Comparison of ENCODE assay signal across 12 cellular contexts in the genomic region with DNA sequence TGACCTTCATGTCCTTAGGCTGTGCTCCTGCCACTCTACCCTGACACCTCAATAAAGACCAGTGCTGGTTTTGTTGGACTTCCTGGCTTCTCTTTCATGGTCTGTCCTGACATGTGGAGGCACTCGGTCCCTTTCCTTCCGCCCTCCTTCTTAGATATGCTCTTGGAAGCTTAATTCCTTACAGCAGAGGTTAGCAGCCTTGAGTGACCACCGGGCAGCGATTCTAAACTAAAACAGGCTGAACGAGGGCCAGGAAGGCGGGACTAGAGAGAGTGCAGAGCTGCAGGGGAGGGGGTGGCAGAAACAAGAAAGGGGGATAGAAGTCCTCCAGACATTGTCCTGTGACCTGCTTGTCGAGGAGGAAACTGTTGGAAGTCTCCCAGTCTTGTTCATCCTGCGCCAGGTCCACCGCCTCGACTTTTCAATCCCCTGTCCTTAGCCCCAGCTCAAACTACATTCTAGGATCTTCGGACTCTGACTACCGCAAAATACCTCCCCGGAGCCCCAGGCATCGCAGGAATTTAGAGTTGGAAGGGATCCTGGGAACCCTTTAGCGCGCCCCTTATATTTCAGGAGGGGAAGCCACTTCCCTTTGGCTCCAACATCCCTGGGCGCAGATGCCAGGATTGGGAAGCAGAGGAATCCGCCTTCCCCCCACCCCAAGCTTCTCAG. TPM values are rescaled to one million over a fixed set of nuclear protein-coding genes. Genes with fewer than 3 reads are reported as not detected.
DNase-seq lines count a peak whose midpoint lies in the region; ATAC-seq, FAIRE-seq and TF ChIP-seq lines count a peak whose summit lies in the region.
"Had no signal": no experiment of that assay in that cellular context is flagged by ENCODE, and none has a peak within 500 bp of the region (broad histone marks: within the 10 kb centered on the region; RNA-seq: fewer than 3 reads in every experiment).

No MANE protein-coding gene starts in this region.

- H3K36me3 ChIP-seq in upper lobe of right lung: no peaks in the 10 kb centered on the region

- H3K4me1 ChIP-seq in upper lobe of right lung: no peaks in the 10 kb centered on the region

- no peaks in the 10 kb centered on the region for H3K9me3 ChIP-seq in upper lobe of right lung

- peaks cover 6% of the 10 kb centered on the region for H3K27me3 ChIP-seq in upper lobe of right lung

- no peaks in the 10 kb centered on the region for H3K36me3 Mint-ChIP-seq in activated naive CD4-positive, alpha-beta T cell treated with anti-CD3 and anti-CD28 coated beads, Interleukin-2, amount 50 U/mL, for 24 hours
- no peaks in the 10 kb centered on the region for H3K36me3 Mint-ChIP-seq in activated naive CD4-positive, alpha-beta T cell treated with anti-CD3 and anti-CD28 coated beads, Interleukin-2, amount 10 ng/mL, durations not matched to agents 7 days and 5 days
- no peaks in the 10 kb centered on the region for H3K36me3 Mint-ChIP-seq in naive B cell

- TF ChIP-seq CTCF in coronary artery (IDR thresholded peaks at IDR 0.05): no peak
- TF ChIP-seq CTCF in upper lobe of right lung (IDR thresholded peaks at IDR 0.05): no peak

- no peak for ATAC-seq in naive B cell (ENCODE audit: low read depth in 2 of 2)
- ATAC-seq in upper lobe of right lung: peak; percentile 13

- FAIRE-seq in urothelium cell line (lab: Jason Lieb, UNC): no peak

- H3K27ac ChIP-seq in coronary artery (no peak overlapping the region), upper lobe of right lung (no peak overlapping the region)

- CTCF ChIA-PET in activated naive CD4-positive, alpha-beta T cell treated with anti-CD3 and anti-CD28 coated beads, Interleukin-2, amount 10 ng/mL, durations not matched to agents 7 days and 5 days (lab: Charles Lee): no interaction called here

- H3K9me3 Mint-ChIP-seq in activated naive CD4-positive, alpha-beta T cell treated with anti-CD3 and anti-CD28 coated beads, Interleukin-2, amount 50 U/mL, for 24 hours: no peaks in the 10 kb centered on the region
- no peaks in the 10 kb centered on the region for H3K9me3 Mint-ChIP-seq in activated naive CD4-positive, alpha-beta T cell treated with anti-CD3 and anti-CD28 coated beads, Interleukin-2, amount 10 ng/mL, durations not matched to agents 7 days and 5 days
- no peaks in the 10 kb centered on the region for H3K9me3 Mint-ChIP-seq in naive B cell
- H3K9me3 Mint-ChIP-seq: T-helper 2 cell treated with Interferon-gamma antibody and Interleukin-4, amounts not matched to agents 5 μg/mL and 100 μg/mL, for 36 hours had no signal

- no peak for DNase-seq in activated naive CD4-positive, alpha-beta T cell treated with anti-CD3 and anti-CD28 coated beads, Interleukin-2, amount 10 ng/mL, durations not matched to agents 7 days and 5 days
- DNase-seq in coronary artery (ENCODE audit: low spot score) (no peak), naive B cell (no peak), upper lobe of right lung (no peak), urothelium cell line (ENCODE audit: low spot score) (no peak)
- DNase-seq in stimulated activated CD4-positive, alpha-beta T cell treated with anti-CD3 and anti-CD28 coated beads, Interleukin-2, amount 100 ng/mL, for 24 hours: no peak
- no peak for DNase-seq in stimulated activated CD4-positive, alpha-beta T cell treated with anti-CD3 and anti-CD28 coated beads, Interleukin-1b, Interleukin-23, amount 100 ng/mL, for 48 hours
- DNase-seq: NCI-H187, posterior cingulate gyrus had no signal

- intact Hi-C loops in upper lobe of right lung (cut with DNase I): no loop called here

- peaks cover 5% of the 10 kb centered on the region for H3K27me3 Mint-ChIP-seq in activated naive CD4-positive, alpha-beta T cell treated with anti-CD3 and anti-CD28 coated beads, Interleukin-2, amount 50 U/mL, for 24 hours
- peaks cover 35% of the 10 kb centered on the region for H3K27me3 Mint-ChIP-seq in activated naive CD4-positive, alpha-beta T cell treated with anti-CD3 and anti-CD28 coated beads, Interleukin-2, amount 10 ng/mL, durations not matched to agents 7 days and 5 days
- peaks cover 18 to 32% (median 19%) of the 10 kb centered on the region in 3 donors for H3K27me3 Mint-ChIP-seq in naive B cell

- H3K4me3 Mint-ChIP-seq in activated naive CD4-positive, alpha-beta T cell treated with anti-CD3 and anti-CD28 coated beads, Interleukin-2, amount 50 U/mL, for 24 hours: peak overlapping the region; percentile 63
- H3K4me3 Mint-ChIP-seq in activated naive CD4-positive, alpha-beta T cell treated with anti-CD3 and anti-CD28 coated beads, Interleukin-2, amount 10 ng/mL, durations not matched to agents 7 days and 5 days: no peak overlapping the region
- peak overlapping the region in 7 of 8 donors; percentile 59 to 89 (median 81) for H3K4me3 Mint-ChIP-seq in naive B cell
- H3K4me3 Mint-ChIP-seq: T-helper 2 cell treated with Interferon-gamma antibody and Interleukin-4, amounts not matched to agents 5 μg/mL and 100 μg/mL, for 36 hours had no signal

- H3K4me3 ChIP-seq in coronary artery: peak overlapping the region; percentile 68
- H3K4me3 ChIP-seq in upper lobe of right lung: peak overlapping the region; percentile 40

- peaks cover 19% of the 10 kb centered on the region for H3K4me1 Mint-ChIP-seq in activated naive CD4-positive, alpha-beta T cell treated with anti-CD3 and anti-CD28 coated beads, Interleukin-2, amount 50 U/mL, for 24 hours
- no peaks in the 10 kb centered on the region for H3K4me1 Mint-ChIP-seq in activated naive CD4-positive, alpha-beta T cell treated with anti-CD3 and anti-CD28 coated beads, Interleukin-2, amount 10 ng/mL, durations not matched to agents 7 days and 5 days
- peaks cover 16 to 23% (median 18%) of the 10 kb centered on the region in 3 donors for H3K4me1 Mint-ChIP-seq in naive B cell

- no peak overlapping the region for H3K27ac Mint-ChIP-seq in activated naive CD4-positive, alpha-beta T cell treated with anti-CD3 and anti-CD28 coated beads, Interleukin-2, amount 50 U/mL, for 24 hours
- no peak overlapping the region for H3K27ac Mint-ChIP-seq in activated naive CD4-positive, alpha-beta T cell treated with anti-CD3 and anti-CD28 coated beads, Interleukin-2, amount 10 ng/mL, durations not matched to agents 7 days and 5 days
- H3K27ac Mint-ChIP-seq in naive B cell: peak overlapping the region in 1 of 6 donors; percentile 81
- H3K27ac Mint-ChIP-seq: T-helper 2 cell treated with Interferon-gamma antibody and Interleukin-4, amounts not matched to agents 5 μg/mL and 100 μg/mL, for 36 hours had no signal

RNA-seq across cellular contexts. Expression of gene AHSP, which starts 1.2 kb away (rescaled TPM):
- not detected for polyA plus RNA-seq in naive B cell (ENCODE audit: low read depth in 6 of 6)
- total RNA-seq in upper lobe of right lung: not detected
- total RNA-seq: dermis microvascular lymphatic vessel endothelial cell had no signal

RNA-seq across cellular contexts. Expression of gene RUSF1, which starts 20.7 kb away (rescaled TPM):
- polyA plus RNA-seq in naive B cell (ENCODE audit: low read depth in 6 of 6): 10 to 100 TPM; 12.6 to 25.3 (median 21.2) TPM
- total RNA-seq in upper lobe of right lung: 62.8 TPM

RNA-seq across cellular contexts. Expression of gene SLC5A2, which starts 45.9 kb away (rescaled TPM):
- under 1 TPM in 3 of 6 donors, not detected in 3; 0.15 to 0.20 (median 0.18) TPM for polyA plus RNA-seq in naive B cell (ENCODE audit: low read depth in 6 of 6)
- 3.1 TPM for total RNA-seq in upper lobe of right lung
- total RNA-seq: dermis microvascular lymphatic vessel endothelial cell had no signal

RNA-seq across cellular contexts. Expression of gene TGFB1I1, which starts 56.9 kb away (rescaled TPM):
- polyA plus RNA-seq in naive B cell (ENCODE audit: low read depth in 6 of 6): 1 to 10 TPM in 2 of 6 donors, under 1 TPM in 2, not detected in 2; 0.57 to 1.4 (median 0.94) TPM
- 49.9 TPM for total RNA-seq in upper lobe of right lung
